Comparison of ENCODE assay signal across 12 cellular contexts in the genomic region with DNA sequence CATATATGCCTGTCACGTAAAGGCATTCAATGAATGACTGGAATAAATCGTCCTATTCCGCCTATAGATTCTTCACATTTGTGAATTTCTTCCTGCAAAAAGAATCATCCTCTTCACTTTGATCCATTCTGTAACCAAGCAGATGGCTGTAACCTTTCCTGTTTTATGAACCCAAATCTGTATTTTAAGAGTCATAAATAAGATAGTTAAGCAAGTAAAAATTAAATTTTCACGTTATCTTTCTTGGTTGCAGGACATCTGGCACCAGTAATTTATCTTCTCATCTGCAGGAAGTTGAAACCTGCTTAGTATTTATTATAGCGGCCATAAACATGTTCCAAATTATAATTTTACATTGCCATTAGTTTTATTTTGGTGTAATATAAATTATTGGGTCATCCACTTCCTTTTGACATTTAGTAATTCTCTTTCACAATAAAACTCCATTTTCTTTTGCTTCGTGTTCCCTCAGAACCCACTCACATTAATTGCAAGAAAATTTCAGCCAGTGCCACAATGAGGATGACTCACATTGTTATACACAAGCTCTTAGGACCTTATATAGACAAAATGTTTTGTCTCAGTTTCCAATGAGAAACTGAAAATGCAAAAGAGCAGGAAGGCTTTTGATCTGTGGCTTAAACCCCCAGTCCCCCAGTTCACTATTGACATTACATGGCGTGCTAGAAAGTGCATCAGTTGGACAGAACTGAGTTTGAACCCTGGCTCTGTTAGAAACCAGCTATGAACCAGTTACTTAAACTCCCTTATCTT. TPM values are rescaled to one million over a fixed set of nuclear protein-coding genes. Genes with fewer than 3 reads are reported as not detected.
A peak's percentile ranks its signal among the peaks of the same experiment; 100 is the strongest.
DNase-seq lines count a peak whose midpoint lies in the region; ATAC-seq lines count a peak whose summit lies in the region.
"Had no signal": no experiment of that assay in that cellular context is flagged by ENCODE, and none has a peak within 500 bp of the region (broad histone marks: within the 10 kb centered on the region; RNA-seq: fewer than 3 reads in every experiment).

No MANE protein-coding gene starts in this region.

- H3K27me3 Mint-ChIP-seq in activated T-cell treated with anti-CD3 and anti-CD28 coated beads, Interleukin-2, amount 50 U/mL, for 24 hours = no peaks in the 10 kb centered on the region

- H3K4me3 Mint-ChIP-seq in activated T-cell treated with anti-CD3 and anti-CD28 coated beads, Interleukin-2, amount 50 U/mL, for 24 hours = peak overlapping the region; percentile 3

- DNase-seq in activated T-cell treated with anti-CD3 and anti-CD28 coated beads, Interleukin-2, amount 50 U/mL, for 24 hours = no peak
- DNase-seq in activated T-cell treated with anti-CD3 and anti-CD28 coated beads, Interleukin-2, amount 50 U/mL, for 48 hours = no peak
- DNase-seq in HT1080 (ENCODE audit: low read depth) = peak; percentile 49
- DNase-seq in astrocyte of the hippocampus (ENCODE audit: low read depth, low spot score) = peak; percentile 71
- DNase-seq in pulmonary artery endothelial cell (ENCODE audit: low read depth, low spot score) = peak; percentile 17
- DNase-seq in HUDEP-2 (lab: John Stamatoyannopoulos, UW; ENCODE audit: unreplicated experiment in 76 of 76) = no peak
- DNase-seq in cortex of kidney (lab: John Stamatoyannopoulos, UW) = no peak
- DNase-seq: NCI-H1105 treated with DMSO at 0.1 percent for 48 hours; stimulated activated CD4-positive, alpha-beta T cell treated with anti-CD3 and anti-CD28 coated beads, Interleukin-2, amount 100 ng/mL, for 24 hours had no signal

- peak overlapping the region; percentile 81 for H3K27ac Mint-ChIP-seq in activated T-cell treated with anti-CD3 and anti-CD28 coated beads, Interleukin-2, amount 50 U/mL, for 24 hours

- no peaks in the 10 kb centered on the region for H3K9me3 Mint-ChIP-seq in activated T-cell treated with anti-CD3 and anti-CD28 coated beads, Interleukin-2, amount 50 U/mL, for 24 hours

- ATAC-seq in GM19324 (IDR thresholded peaks at IDR 0.05; ENCODE audit: low FRiP score, unreplicated experiment) = no peak
- ATAC-seq: Right ventricle myocardium inferior had no signal

- peaks cover 63% of the 10 kb centered on the region for H3K4me1 Mint-ChIP-seq in activated T-cell treated with anti-CD3 and anti-CD28 coated beads, Interleukin-2, amount 50 U/mL, for 24 hours (ENCODE audit: low read depth)

- H3K36me3 Mint-ChIP-seq in activated T-cell treated with anti-CD3 and anti-CD28 coated beads, Interleukin-2, amount 50 U/mL, for 24 hours (ENCODE audit: low read depth) = peaks cover 59% of the 10 kb centered on the region

RNA-seq across cellular contexts. Expression of gene TMEM156, which starts 51.1 kb away (rescaled TPM):
- 5.4 and 8.4 TPM in 2 replicates for total RNA-seq in HT1080 (2014; rRNA removed; shearing (Covaris generic))
- 27.0 and 27.9 TPM in 2 replicates for polyA plus RNA-seq in HT1080 (2015; cell fraction: cytosol; rRNA removed)
- polyA plus RNA-seq in HT1080 (2015; cell fraction: nucleus; rRNA removed) = 14.9 and 19.1 TPM in 2 replicates
- 0.92 and 2.4 TPM in 2 replicates for total RNA-seq in pulmonary artery endothelial cell
- total RNA-seq: Right ventricle myocardium inferior, vagina had no signal

Comparison
In these comparisons a context has a peak if more than half of its experiments do, and no peak if none do; other contexts are left out.
1. DNase-seq: peak in HT1080 (single experiment), astrocyte of the hippocampus (single experiment) and pulmonary artery endothelial cell (single experiment); none in activated T-cell treated with anti-CD3 and anti-CD28 coated beads, Interleukin-2, amount 50 U/mL, for 24 hours (single experiment), activated T-cell treated with anti-CD3 and anti-CD28 coated beads, Interleukin-2, amount 50 U/mL, for 48 hours (0 of 2), HUDEP-2 (0 of 76) and cortex of kidney (single experiment).